In the genomic region with DNA sequence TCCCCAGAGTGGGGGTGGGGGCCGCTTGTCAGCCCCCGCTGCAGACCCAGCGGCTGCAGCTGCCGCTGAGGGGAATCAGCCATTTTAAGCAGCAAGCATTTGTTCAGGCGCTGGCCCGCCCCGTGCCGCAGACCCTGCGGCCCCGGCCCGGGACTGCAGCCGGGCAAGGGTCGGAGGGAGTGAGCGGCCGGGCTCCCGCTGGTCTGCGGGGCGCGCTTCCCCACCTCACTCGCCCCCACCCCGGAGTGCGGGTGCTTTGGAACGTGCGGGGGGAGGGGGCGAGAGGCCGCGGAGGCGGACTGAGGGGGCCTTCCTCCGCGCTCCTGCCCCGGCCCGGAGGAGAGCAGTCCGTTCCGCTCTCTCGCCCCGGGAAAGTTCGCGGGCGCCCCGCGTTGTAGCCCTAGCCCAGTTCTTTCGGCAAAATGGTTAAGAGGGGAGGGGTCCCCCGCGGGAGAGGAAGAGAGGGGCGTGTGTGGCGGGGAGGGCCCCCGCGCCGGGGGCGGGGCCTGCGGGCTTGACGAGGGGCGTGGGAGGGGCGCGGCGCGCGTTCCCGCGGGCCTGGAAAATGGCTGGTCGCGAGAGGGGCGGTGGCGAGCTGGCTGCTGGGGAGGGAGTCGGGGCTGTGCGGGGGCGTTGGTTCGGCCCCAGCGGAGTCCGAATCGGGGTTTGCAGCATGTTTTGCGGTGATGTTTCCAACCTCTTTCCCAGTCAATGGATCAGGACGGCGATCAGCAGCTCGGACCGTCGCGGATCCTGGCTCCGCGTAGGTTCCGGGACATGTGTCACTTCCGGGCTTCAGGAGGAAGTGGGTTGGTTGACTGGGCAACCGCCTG, we compare ENCODE assay signal across 8 cellular contexts. TPM values are rescaled to one million over a fixed set of nuclear protein-coding genes. Genes with fewer than 3 reads are reported as not detected.
DNase-seq lines count a peak whose midpoint lies in the region; ATAC-seq and TF ChIP-seq lines count a peak whose summit lies in the region.

No MANE protein-coding gene starts in this region.

- H3K27me3 ChIP-seq in A673 (replicated peaks; ENCODE audit: insufficient read depth, low read depth, low read length, poor library complexity) = no peaks in the 10 kb centered on the region
- no peaks in the 10 kb centered on the region for H3K27me3 ChIP-seq in WERI-Rb-1 (ENCODE audit: insufficient read depth, low read depth, severe bottlenecking)
- H3K27me3 ChIP-seq in breast epithelium = no peaks in the 10 kb centered on the region

- ATAC-seq in GM18517 (IDR thresholded peaks at IDR 0.05; ENCODE audit: unreplicated experiment) (peak; percentile 50), HG03025 (IDR thresholded peaks at IDR 0.05; ENCODE audit: low FRiP score, unreplicated experiment) (peak; percentile 42)

- POLR2A ChIA-PET in A673 (lab: Charles Lee; ENCODE audit: low non-redundant PET) = no interaction called here

- CTCF ChIA-PET in A673 (lab: Charles Lee) = no interaction called here

- intact Hi-C loops in A673 (cut with micrococcal nuclease; ENCODE audit: unreplicated experiment) (loop anchor here (1.0 kb wide), 1 partner anchor 154 kb away; a partner anchor contains a TSS), breast epithelium (cut with DNase I; ENCODE audit: low total_unique reads) (no loop called here)

- DNase-seq in A673 (ENCODE audit: low spot score) (peak; percentile 91), NCI-H2107 treated with DMSO at 0.1 percent for 48 hours (lab: John Stamatoyannopoulos, UW; ENCODE audit: unreplicated experiment) (peak; percentile 13), WERI-Rb-1 (peak; percentile 92), breast epithelium (ENCODE audit: low spot score in 2 of 2) (peak; percentile 79 to 83), iPS-NIHi11 (ENCODE audit: low spot score) (peak; percentile 88)

- H3K36me3 ChIP-seq in A673 (ENCODE audit: insufficient read depth, low read length, poor library complexity, severe bottlenecking) (peaks cover 7% of the 10 kb centered on the region), WERI-Rb-1 (no peaks in the 10 kb centered on the region; the same call in 1 of the 2 replicates), breast epithelium (no peaks in the 10 kb centered on the region)

- peaks cover 6% of the 10 kb centered on the region for H3K4me1 ChIP-seq in A673 (ENCODE audit: insufficient read depth, low read length, poor library complexity, severe bottlenecking)
- no peaks in the 10 kb centered on the region for H3K4me1 ChIP-seq in breast epithelium

- H3K9me3 ChIP-seq in A673 (ENCODE audit: low read depth, low read length, poor library complexity, severe bottlenecking) (no peaks in the 10 kb centered on the region), WERI-Rb-1 (ENCODE audit: severe bottlenecking) (no peaks in the 10 kb centered on the region), breast epithelium (no peaks in the 10 kb centered on the region)

- peak; percentile 67 for TF ChIP-seq POLR2A in breast epithelium (IDR thresholded peaks at IDR 0.05)

- H3K4me3 ChIP-seq in A673 (ENCODE audit: low read depth, low read length, poor library complexity, severe bottlenecking) (peak overlapping the region; percentile 97), WERI-Rb-1 (ENCODE audit: low read depth, low read length) (peak overlapping the region; percentile 64), breast epithelium (peak overlapping the region; percentile 74 to 98 (median 96)), skin epidermis (peak overlapping the region; percentile 80 to 99 (median 94))

- no TSS peak for BruUV-seq in A673 (replicated peaks; lab: Mats Ljungman, UMichigan)

- H3K27ac ChIP-seq in A673 (ENCODE audit: low read depth, low read length, poor library complexity, severe bottlenecking) = peak overlapping the region; percentile 94
- peak overlapping the region; percentile 88 for H3K27ac ChIP-seq in WERI-Rb-1
- H3K27ac ChIP-seq in breast epithelium = peak overlapping the region; percentile 97 to 100
- H3K27ac ChIP-seq in skin epidermis = peak overlapping the region; percentile 88 to 98 (median 96)

- no peak for TF ChIP-seq CTCF in A673 (conservative IDR thresholded peaks at IDR 0.05; ENCODE audit: low read depth, low read length)
- TF ChIP-seq CTCF in WERI-Rb-1 (IDR thresholded peaks at IDR 0.05; ENCODE audit: low read depth, low read length) = no peak
- peak in 1 of 3 donors; percentile 20 for TF ChIP-seq CTCF in breast epithelium (IDR thresholded peaks at IDR 0.05)

RNA-seq across cellular contexts. Expression of a gene that starts 0.9 kb away (rescaled TPM):
- total RNA-seq in A673 (2021) = 15.8 and 19.9 TPM in 2 replicates
- 10 to 100 TPM in 2 of 3 donors, 1 to 10 TPM in 1; 7.9 to 23.0 (median 13.8) TPM for total RNA-seq in breast epithelium

Comparison
In these comparisons a context has a peak if more than half of its experiments do, and no peak if none do; other contexts are left out.
1. Peak in every context shown above with its lines: DNase-seq, ATAC-seq, H3K4me3 ChIP-seq and H3K27ac ChIP-seq.
2. DNase-seq: peak in every context shown above with its lines; median percentile 92 in WERI-Rb-1; 91 in A673; 88 in iPS-NIHi11; 81 in breast epithelium; 13 in NCI-H2107 treated with DMSO at 0.1 percent for 48 hours.